Comparison of ENCODE assay signal across 19 cellular contexts in the genomic region with DNA sequence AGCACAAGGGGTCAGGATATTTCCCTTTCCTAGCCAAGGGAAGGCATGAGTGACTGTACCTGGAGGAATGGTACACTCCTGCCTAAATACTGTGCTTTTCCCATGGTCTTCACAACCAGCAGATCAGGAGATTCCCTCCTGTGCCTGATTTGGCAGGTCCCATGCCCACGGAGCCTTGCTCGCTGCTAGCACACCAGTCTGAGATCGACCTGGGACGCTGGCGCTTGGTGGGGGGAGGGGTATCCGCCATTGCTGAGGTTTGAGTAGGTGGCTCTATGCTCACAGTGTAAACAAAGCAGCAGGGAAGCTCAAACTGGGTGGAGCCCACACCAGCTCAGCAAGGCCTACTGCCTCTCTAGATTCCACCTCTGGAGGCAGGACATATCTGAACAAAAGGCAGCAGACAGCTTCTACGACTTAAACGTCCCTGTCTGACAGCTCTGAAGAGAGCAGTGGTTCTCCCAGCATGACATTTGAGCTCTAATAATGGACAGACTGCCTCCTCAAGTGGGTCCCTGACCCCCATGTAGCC.
DNase-seq lines count a peak whose midpoint lies in the region; ATAC-seq and TF ChIP-seq lines count a peak whose summit lies in the region.
"Had no signal": no experiment of that assay in that cellular context is flagged by ENCODE, and none has a peak within 500 bp of the region (broad histone marks: within the 10 kb centered on the region; RNA-seq: fewer than 3 reads in every experiment).

No MANE protein-coding gene starts in this region.

- H3K27me3 Mint-ChIP-seq in WTC11 (ENCODE audit: low read depth) (no peaks in the 10 kb centered on the region), endodermal cell (ENCODE audit: insufficient read depth) (no peaks in the 10 kb centered on the region), progenitor cell of endocrine pancreas (peaks cover 4% of the 10 kb centered on the region)
- no peaks in the 10 kb centered on the region for H3K27me3 Mint-ChIP-seq in activated T-helper 1 cell treated with anti-CD3 and anti-CD28 coated beads, Interleukin-12 subunit alpha, Interleukin-12 subunit beta, Interleukin-2, Interleukin-4 antibody, amounts not matched to agents 30 ng/mL and 10 ng/mL and 1 ng/mL, durations not matched to agents 14 hours and 24 hours and 36 hours (ENCODE audit: insufficient read depth)
- H3K27me3 Mint-ChIP-seq: B cell; CD4-positive, CD25-positive, alpha-beta regulatory T cell had no signal

- no peak overlapping the region for H2AK5ac ChIP-seq in neuronal stem cell (ENCODE audit: low read depth, low read length)

- H3K23ac ChIP-seq in neuronal stem cell (ENCODE audit: low read depth, low read length, poor library complexity), result no peak overlapping the region

- H3K27me3 ChIP-seq in endodermal cell (ENCODE audit: control insufficient read depth, insufficient read depth, low read length, poor library complexity, severe bottlenecking), result no peaks in the 10 kb centered on the region
- no peaks in the 10 kb centered on the region for H3K27me3 ChIP-seq in neuronal stem cell (ENCODE audit: control insufficient read depth in 3 of 3, insufficient read depth in 3 of 3, low read depth in 1 of 3, low read length in 3 of 3)
- H3K27me3 ChIP-seq in vagina, result no peaks in the 10 kb centered on the region
- H3K27me3 ChIP-seq: BLaER1 had no signal

- no peak overlapping the region for H2BK120ac ChIP-seq in neuronal stem cell (ENCODE audit: low read depth, low read length)

- H3K9ac ChIP-seq in endodermal cell (ENCODE audit: extremely low read depth, low read length, poor library complexity, severe bottlenecking), result no peak overlapping the region
- H3K9ac ChIP-seq in neuronal stem cell (ENCODE audit: low read depth, low read length, poor library complexity), result no peak overlapping the region
- H3K9ac ChIP-seq: BLaER1, GM23248 had no signal

- H3K4me1 ChIP-seq in endodermal cell (ENCODE audit: control insufficient read depth, insufficient read depth, low read length), result no peaks in the 10 kb centered on the region
- no peaks in the 10 kb centered on the region for H3K4me1 ChIP-seq in neuronal stem cell (ENCODE audit: control insufficient read depth in 2 of 2, insufficient read depth in 1 of 2, low read depth in 1 of 2, low read length in 2 of 2)
- H3K4me1 ChIP-seq in vagina, result no peaks in the 10 kb centered on the region
- H3K4me1 ChIP-seq: BLaER1, Caco-2, HAP-1 had no signal

- H2AFZ ChIP-seq in neuronal stem cell (ENCODE audit: low read length), result no peak overlapping the region
- H2AFZ ChIP-seq: GM23248 had no signal

- H2BK15ac ChIP-seq in neuronal stem cell (ENCODE audit: low read length), result no peak overlapping the region

- no peak overlapping the region for H4K8ac ChIP-seq in neuronal stem cell (ENCODE audit: low read depth, low read length)

- H3K36me3 ChIP-seq in endodermal cell (ENCODE audit: control insufficient read depth, insufficient read depth, low read length) (no peaks in the 10 kb centered on the region), neuronal stem cell (replicated peaks in 1 of 2; ENCODE audit: control insufficient read depth in 2 of 2, insufficient read depth in 2 of 2, low read length in 2 of 2) (no peaks in the 10 kb centered on the region), vagina (no peaks in the 10 kb centered on the region)
- H3K36me3 ChIP-seq: BLaER1, HAP-1 had no signal

- no peaks in the 10 kb centered on the region for H3K9me3 ChIP-seq in endodermal cell (ENCODE audit: control insufficient read depth, low read length)
- H3K9me3 ChIP-seq in neuronal stem cell (replicated peaks in 1 of 2; ENCODE audit: control insufficient read depth in 2 of 2, insufficient read depth in 1 of 2, low read depth in 1 of 2, low read length in 2 of 2), result no peaks in the 10 kb centered on the region
- no peaks in the 10 kb centered on the region for H3K9me3 ChIP-seq in vagina
- H3K9me3 ChIP-seq: BLaER1, Caco-2, HAP-1 had no signal

- no peak for TF ChIP-seq CTCF in WTC11 (IDR thresholded peaks at IDR 0.05)
- no peak for TF ChIP-seq CTCF in endodermal cell (conservative IDR thresholded peaks at IDR 0.05)
- no peak for TF ChIP-seq CTCF in progenitor cell of endocrine pancreas (IDR thresholded peaks at IDR 0.05; ENCODE audit: unreplicated experiment)
- no peak for TF ChIP-seq CTCF in vagina (IDR thresholded peaks at IDR 0.05)

- H3K4me2 ChIP-seq in neuronal stem cell (ENCODE audit: insufficient read depth, low read length, poor library complexity, severe bottlenecking), result no peak overlapping the region
- H3K4me2 ChIP-seq: BLaER1 had no signal

- intact Hi-C loops in activated T-helper 1 cell treated with anti-CD3 and anti-CD28 coated beads, Interleukin-12 subunit alpha, Interleukin-12 subunit beta, Interleukin-2, Interleukin-4 antibody, amounts not matched to agents 30 ng/mL and 10 ng/mL and 1 ng/mL, durations not matched to agents 14 hours and 24 hours and 36 hours (cut with micrococcal nuclease), result no loop called here
- intact Hi-C loops in vagina (cut with DNase I), result no loop called here

- DNase-seq in ELF-1 (ENCODE audit: low read depth, low spot score) (peak; percentile 53), WTC11 (ENCODE audit: low spot score) (peak; percentile 11), endodermal cell (peak; percentile 42), neuronal stem cell (ENCODE audit: low spot score) (no peak), progenitor cell of endocrine pancreas (ENCODE audit: low spot score, unreplicated experiment) (no peak), vagina (ENCODE audit: extremely low spot score in 2 of 2) (no peak)
- no peak for DNase-seq in activated T-helper 1 cell treated with anti-CD3 and anti-CD28 coated beads, Interleukin-12 subunit alpha, Interleukin-12 subunit beta, Interleukin-2, Interleukin-4 antibody, amounts not matched to agents 30 ng/mL and 10 ng/mL and 1 ng/mL, durations not matched to agents 14 hours and 24 hours and 36 hours (ENCODE audit: low spot score)
- DNase-seq: Caco-2; CD4-positive, CD25-positive, alpha-beta regulatory T cell; CD8-positive, alpha-beta T cell; DMS79; EL; GM23248 had no signal

- WGBS in endodermal cell (ENCODE audit: insufficient coverage in 1 of 2, insufficient read length in 1 of 2), 2 experiments, result 94 to 100% methylated on average over 2 to 8 of the region's 8 CpGs
- no CpG with 5 or more reads among the region's 8 CpGs for WGBS in neuronal stem cell (ENCODE audit: extremely low coverage in 2 of 2, insufficient read length in 2 of 2, insufficient replicate concordance in 1 of 2), 2 donors

- H3K27ac Mint-ChIP-seq in WTC11 (no peak overlapping the region), endodermal cell (no peak overlapping the region), progenitor cell of endocrine pancreas (no peak overlapping the region)
- H3K27ac Mint-ChIP-seq in activated T-helper 1 cell treated with anti-CD3 and anti-CD28 coated beads, Interleukin-12 subunit alpha, Interleukin-12 subunit beta, Interleukin-2, Interleukin-4 antibody, amounts not matched to agents 30 ng/mL and 10 ng/mL and 1 ng/mL, durations not matched to agents 14 hours and 24 hours and 36 hours, result no peak overlapping the region
- H3K27ac Mint-ChIP-seq: B cell; CD4-positive, CD25-positive, alpha-beta regulatory T cell; CD8-positive, alpha-beta T cell had no signal

- H3K4me3 Mint-ChIP-seq in WTC11, result no peak overlapping the region
- no peak overlapping the region for H3K4me3 Mint-ChIP-seq in endodermal cell
- H3K4me3 Mint-ChIP-seq in activated T-helper 1 cell treated with anti-CD3 and anti-CD28 coated beads, Interleukin-12 subunit alpha, Interleukin-12 subunit beta, Interleukin-2, Interleukin-4 antibody, amounts not matched to agents 30 ng/mL and 10 ng/mL and 1 ng/mL, durations not matched to agents 14 hours and 24 hours and 36 hours, result no peak overlapping the region
- H3K4me3 Mint-ChIP-seq in progenitor cell of endocrine pancreas (ENCODE audit: low read depth), result no peak overlapping the region
- H3K4me3 Mint-ChIP-seq: B cell; CD4-positive, CD25-positive, alpha-beta regulatory T cell; CD8-positive, alpha-beta T cell had no signal

- CTCF ChIA-PET in WTC11 (lab: Charles Lee), result no interaction called here

- POLR2A ChIA-PET in WTC11 (lab: Charles Lee), result no interaction called here

- no peak overlapping the region for H2BK5ac ChIP-seq in neuronal stem cell (ENCODE audit: low read length)

- H3K4ac ChIP-seq in neuronal stem cell (ENCODE audit: low read length), result no peak overlapping the region

- H3K14ac ChIP-seq in neuronal stem cell (ENCODE audit: low read length), result peak overlapping the region; percentile 31

- no peak for TF ChIP-seq POLR2A in vagina (IDR thresholded peaks at IDR 0.05)

- H4K91ac ChIP-seq in neuronal stem cell (ENCODE audit: low read depth, low read length, poor library complexity), result no peak overlapping the region

- no peak overlapping the region for H2BK12ac ChIP-seq in neuronal stem cell (ENCODE audit: low read length)

- ATAC-seq in WTC11 (no peak), GM21367 (IDR thresholded peaks at IDR 0.05; ENCODE audit: unreplicated experiment) (no peak)
- ATAC-seq: CD8-positive, alpha-beta T cell had no signal

- H3K9me3 Mint-ChIP-seq in WTC11 (peaks cover 45% of the 10 kb centered on the region), endodermal cell (peaks cover 31% of the 10 kb centered on the region), progenitor cell of endocrine pancreas (ENCODE audit: low read depth) (peaks cover 28% of the 10 kb centered on the region)
- H3K9me3 Mint-ChIP-seq in activated T-helper 1 cell treated with anti-CD3 and anti-CD28 coated beads, Interleukin-12 subunit alpha, Interleukin-12 subunit beta, Interleukin-2, Interleukin-4 antibody, amounts not matched to agents 30 ng/mL and 10 ng/mL and 1 ng/mL, durations not matched to agents 14 hours and 24 hours and 36 hours, result peaks cover 16% of the 10 kb centered on the region

- H3K4me1 Mint-ChIP-seq in WTC11, result peaks cover 7% of the 10 kb centered on the region
- H3K4me1 Mint-ChIP-seq in endodermal cell, result no peaks in the 10 kb centered on the region
- no peaks in the 10 kb centered on the region for H3K4me1 Mint-ChIP-seq in activated T-helper 1 cell treated with anti-CD3 and anti-CD28 coated beads, Interleukin-12 subunit alpha, Interleukin-12 subunit beta, Interleukin-2, Interleukin-4 antibody, amounts not matched to agents 30 ng/mL and 10 ng/mL and 1 ng/mL, durations not matched to agents 14 hours and 24 hours and 36 hours (ENCODE audit: low read depth)
- H3K4me1 Mint-ChIP-seq in progenitor cell of endocrine pancreas (ENCODE audit: low read depth), result peaks cover 2% of the 10 kb centered on the region
- H3K4me1 Mint-ChIP-seq: B cell had no signal

- no peak overlapping the region for H3K4me3 ChIP-seq in endodermal cell (ENCODE audit: low read length)
- H3K4me3 ChIP-seq in neuronal stem cell (ENCODE audit: low read length in 2 of 2), result no peak overlapping the region
- no peak overlapping the region for H3K4me3 ChIP-seq in vagina
- H3K4me3 ChIP-seq: BLaER1, GM23248, HAP-1 had no signal

- H3K36me3 Mint-ChIP-seq in WTC11 (peaks cover 15% of the 10 kb centered on the region), endodermal cell (ENCODE audit: low read depth) (no peaks in the 10 kb centered on the region), progenitor cell of endocrine pancreas (ENCODE audit: insufficient read depth) (peaks cover 6% of the 10 kb centered on the region)
- H3K36me3 Mint-ChIP-seq in activated T-helper 1 cell treated with anti-CD3 and anti-CD28 coated beads, Interleukin-12 subunit alpha, Interleukin-12 subunit beta, Interleukin-2, Interleukin-4 antibody, amounts not matched to agents 30 ng/mL and 10 ng/mL and 1 ng/mL, durations not matched to agents 14 hours and 24 hours and 36 hours (ENCODE audit: low read depth), result no peaks in the 10 kb centered on the region
- H3K36me3 Mint-ChIP-seq: CD4-positive, CD25-positive, alpha-beta regulatory T cell; CD8-positive, alpha-beta T cell had no signal

- H3K79me1 ChIP-seq in neuronal stem cell (ENCODE audit: low read depth, low read length), result no peaks in the 10 kb centered on the region

- H3K27ac ChIP-seq in endodermal cell (ENCODE audit: low read depth, low read length), result no peak overlapping the region
- H3K27ac ChIP-seq in neuronal stem cell (replicated peaks; ENCODE audit: low read length), result no peak overlapping the region
- no peak overlapping the region for H3K27ac ChIP-seq in vagina
- H3K27ac ChIP-seq: 22Rv1, BLaER1, C4-2B, GM23248 had no signal

- H3K18ac ChIP-seq in neuronal stem cell (ENCODE audit: low read length), result no peak overlapping the region

Comparison
In these comparisons a context has a peak if more than half of its experiments do, and no peak if none do; other contexts are left out.
1. DNase-seq: peak in ELF-1 (single experiment), WTC11 (single experiment) and endodermal cell (single experiment); none in neuronal stem cell (single experiment), activated T-helper 1 cell treated with anti-CD3 and anti-CD28 coated beads, Interleukin-12 subunit alpha, Interleukin-12 subunit beta, Interleukin-2, Interleukin-4 antibody, amounts not matched to agents 30 ng/mL and 10 ng/mL and 1 ng/mL, durations not matched to agents 14 hours and 24 hours and 36 hours (single experiment), progenitor cell of endocrine pancreas (single experiment) and vagina (0 of 2).